In genomic region chrX:29376584-29376983, GRCh38 we compare ENCODE assay signal across 35 cellular contexts.
"Had no signal": no experiment of that assay in that cellular context is flagged by ENCODE, and none has a peak within 500 bp of the region (broad histone marks: within the 10 kb centered on the region; RNA-seq: fewer than 3 reads in every experiment).

No MANE protein-coding gene starts in this region.

- H3K36me3 Mint-ChIP-seq: activated naive CD8-positive, alpha-beta T cell treated with anti-CD3 and anti-CD28 coated beads for 36 hours; natural killer cell treated with Interleukin-12 subunit alpha and Interleukin-12 subunit beta and Interleukin-15 and Interleukin-18, amount 100 ng/mL, for 72 hours; stimulated activated memory B cell treated with anti-CD40 and anti-IgM and Interleukin-4, amounts not matched to agents 10 μg/mL and 1 μg/mL and 100 μg/mL, for 72 hours had no signal

- FAIRE-seq: keratinocyte, TTC549 had no signal

- H3K27ac ChIP-seq: adrenal gland, ascending aorta, brain microvascular endothelial cell, coronary artery, dorsolateral prefrontal cortex, gastroesophageal sphincter, right atrium auricular region, stomach, thyroid gland, upper lobe of left lung, vagina, WERI-Rb-1 had no signal

- H3K9me3 ChIP-seq: adrenal gland, gastroesophageal sphincter, mucosa of descending colon, thyroid gland, vagina had no signal

- H3K27ac Mint-ChIP-seq: activated naive CD4-positive, alpha-beta T cell treated with anti-CD3 and anti-CD28 coated beads for 36 hours; activated naive CD8-positive, alpha-beta T cell treated with anti-CD3 and anti-CD28 coated beads for 36 hours; activated T-helper 1 cell treated with anti-CD3 and anti-CD28 coated beads, Interleukin-12 subunit alpha, Interleukin-12 subunit beta, Interleukin-2, Interleukin-4 antibody, amounts not matched to agents 30 ng/mL and 10 ng/mL and 1 ng/mL, durations not matched to agents 14 hours and 24 hours and 36 hours; natural killer cell treated with Interleukin-12 subunit alpha and Interleukin-12 subunit beta and Interleukin-15 and Interleukin-18, amount 100 ng/mL, for 72 hours; stimulated activated memory B cell treated with anti-CD40 and anti-IgM and Interleukin-4, amounts not matched to agents 10 μg/mL and 1 μg/mL and 100 μg/mL, for 72 hours had no signal

- H3K27me3 ChIP-seq: adrenal gland, ascending aorta, brain microvascular endothelial cell, gastroesophageal sphincter, stomach, thyroid gland, upper lobe of left lung, vagina had no signal

- ATAC-seq: activated CD4-positive, CD25-positive, alpha-beta regulatory T cell treated with anti-CD3 and anti-CD28 coated beads, Interleukin-2, amount 50 U/mL, for 24 hours; gastroesophageal sphincter; left cardiac atrium; left ventricle myocardium superior; mucosa of descending colon; natural killer cell treated with Interleukin-12 subunit alpha and Interleukin-12 subunit beta and Interleukin-15 and Interleukin-18, amount 100 ng/mL, for 72 hours; stimulated activated memory B cell treated with anti-CD40 and anti-IgM and Interleukin-4, amounts not matched to agents 10 μg/mL and 1 μg/mL and 100 μg/mL, for 72 hours had no signal

- H3K4me1 ChIP-seq: adrenal gland, ascending aorta, gastroesophageal sphincter, right atrium auricular region, stomach, thyroid gland, upper lobe of left lung, vagina had no signal

- H3K9me3 Mint-ChIP-seq: activated naive CD8-positive, alpha-beta T cell treated with anti-CD3 and anti-CD28 coated beads for 36 hours; stimulated activated memory B cell treated with anti-CD40 and anti-IgM and Interleukin-4, amounts not matched to agents 10 μg/mL and 1 μg/mL and 100 μg/mL, for 72 hours had no signal

- H3K4me3 ChIP-seq: adrenal gland, ascending aorta, coronary artery, dorsolateral prefrontal cortex, gastroesophageal sphincter, mucosa of descending colon, right atrium auricular region, smooth muscle cell, stomach, thyroid gland, upper lobe of left lung, vagina had no signal

- H3K4me1 Mint-ChIP-seq: activated naive CD8-positive, alpha-beta T cell treated with anti-CD3 and anti-CD28 coated beads for 36 hours; stimulated activated memory B cell treated with anti-CD40 and anti-IgM and Interleukin-4, amounts not matched to agents 10 μg/mL and 1 μg/mL and 100 μg/mL, for 72 hours had no signal

- H3K36me3 ChIP-seq: adrenal gland, ascending aorta, brain microvascular endothelial cell, gastroesophageal sphincter, right atrium auricular region, stomach, thyroid gland, upper lobe of left lung, vagina, WERI-Rb-1 had no signal

- H3K4me3 Mint-ChIP-seq: activated naive CD4-positive, alpha-beta T cell treated with anti-CD3 and anti-CD28 coated beads for 36 hours; activated naive CD8-positive, alpha-beta T cell treated with anti-CD3 and anti-CD28 coated beads for 36 hours; activated T-helper 1 cell treated with anti-CD3 and anti-CD28 coated beads, Interleukin-12 subunit alpha, Interleukin-12 subunit beta, Interleukin-2, Interleukin-4 antibody, amounts not matched to agents 30 ng/mL and 10 ng/mL and 1 ng/mL, durations not matched to agents 14 hours and 24 hours and 36 hours; natural killer cell treated with Interleukin-12 subunit alpha and Interleukin-12 subunit beta and Interleukin-15 and Interleukin-18, amount 100 ng/mL, for 72 hours; stimulated activated memory B cell treated with anti-CD40 and anti-IgM and Interleukin-4, amounts not matched to agents 10 μg/mL and 1 μg/mL and 100 μg/mL, for 72 hours had no signal

- H3K4me2 ChIP-seq: smooth muscle cell had no signal

- DNase-seq: activated CD4-positive, alpha-beta T cell treated with anti-CD3 and anti-CD28 coated beads for 48 hours; activated CD4-positive, alpha-beta T cell treated with anti-CD3 and anti-CD28 coated beads, Interleukin-2, amount 50 U/mL, for 48 hours; activated CD8-positive, alpha-beta memory T cell treated with anti-CD3 and anti-CD28 coated beads for 24 hours; activated CD8-positive, alpha-beta memory T cell treated with anti-CD3 and anti-CD28 coated beads, Interleukin-2, amount 50 U/mL, for 4 hours; activated effector memory CD4-positive, alpha-beta T cell treated with anti-CD3 and anti-CD28 coated beads, Interleukin-2, amount 50 U/mL, for 16 hours; activated naive CD4-positive, alpha-beta T cell treated with anti-CD3 and anti-CD28 coated beads for 36 hours; activated naive CD8-positive, alpha-beta T cell treated with anti-CD3 and anti-CD28 coated beads for 36 hours; activated T-cell treated with anti-CD3 and anti-CD28 coated beads, Interleukin-2, amount 50 U/mL, for 1 hour; adrenal gland; brain microvascular endothelial cell; dorsolateral prefrontal cortex; effector memory CD4-positive, alpha-beta T cell; hippocampal formation; left cardiac atrium; left ventricle myocardium superior; mucosa of descending colon; stimulated activated CD4-positive, alpha-beta T cell treated with anti-CD3 and anti-CD28 coated beads, Interleukin-1b, Interleukin-23, amount 100 ng/mL, for 48 hours; stimulated activated CD4-positive, alpha-beta T cell treated with anti-CD3 and anti-CD28 coated beads, Interleukin-4, amount 100 ng/mL, for 4 hours; stimulated activated CD8-positive, alpha-beta memory T cell treated with anti-CD3 and anti-CD28 coated beads, Interleukin-4, amount 100 ng/mL, for 48 hours; stomach; thyroid gland; upper lobe of left lung; WERI-Rb-1 had no signal

- H3K27me3 Mint-ChIP-seq: activated naive CD8-positive, alpha-beta T cell treated with anti-CD3 and anti-CD28 coated beads for 36 hours; natural killer cell treated with Interleukin-12 subunit alpha and Interleukin-12 subunit beta and Interleukin-15 and Interleukin-18, amount 100 ng/mL, for 72 hours; stimulated activated memory B cell treated with anti-CD40 and anti-IgM and Interleukin-4, amounts not matched to agents 10 μg/mL and 1 μg/mL and 100 μg/mL, for 72 hours had no signal
